In genomic region chr5:61731267-61731945, GRCh38 we compare ENCODE assay signal across 20 cellular contexts.
A peak's percentile ranks its signal among the peaks of the same experiment; 100 is the strongest.
DNase-seq lines count a peak whose midpoint lies in the region; ATAC-seq, FAIRE-seq and TF ChIP-seq lines count a peak whose summit lies in the region.
"Had no signal": no experiment of that assay in that cellular context is flagged by ENCODE, and none has a peak within 500 bp of the region (broad histone marks: within the 10 kb centered on the region; RNA-seq: fewer than 3 reads in every experiment).

No MANE protein-coding gene starts in this region.

- no peak overlapping the region for H3K14ac ChIP-seq in H9 (ENCODE audit: insufficient read depth, low read length)

- H2BK20ac ChIP-seq in H9 (ENCODE audit: low read depth, low read length, poor library complexity, severe bottlenecking), result no peak overlapping the region

- no peak overlapping the region for H3K4ac ChIP-seq in H9 (ENCODE audit: low read depth, low read length)

- DNase-seq in H9 (no peak), caudate nucleus (lab: John Stamatoyannopoulos, UW) (no peak), mesothelial cell of epicardium (ENCODE audit: low spot score in 2 of 2, unreplicated experiment in 2 of 2) (no peak), pancreas (peak in 1 of 6 donors; percentile 28), NCI-H1436 treated with DMSO at 0.1 percent for 48 hours (lab: John Stamatoyannopoulos, UW) (no peak), COLO668 (lab: John Stamatoyannopoulos, UW; ENCODE audit: unreplicated experiment) (no peak)
- DNase-seq: CD8-positive, alpha-beta T cell; DMS79 treated with DMSO at 0.1 percent for 48 hours; NCI-H1105 treated with DMSO at 0.1 percent for 48 hours; NCI-H187; NCI-H446; NCI-H748 treated with DMSO at 0.1 percent for 48 hours had no signal

- H3K56ac ChIP-seq in H9 (ENCODE audit: insufficient read length, low read depth, low read length), result no peak overlapping the region

- H3K79me1 ChIP-seq in H9 (ENCODE audit: insufficient read depth, low read depth, low read length, poor library complexity, severe bottlenecking), result no peaks in the 10 kb centered on the region

- H2BK120ac ChIP-seq in H9 (ENCODE audit: low read depth, low read length, poor library complexity, severe bottlenecking), result no peak overlapping the region

- peak overlapping the region in 1 of 2 experiments; percentile 65; a peak in 2 of 5 replicates for H3K4me3 Mint-ChIP-seq in H9
- H3K4me3 Mint-ChIP-seq in mesothelial cell of epicardium, result no peak overlapping the region
- H3K4me3 Mint-ChIP-seq: CD8-positive, alpha-beta T cell had no signal

- H3K36me3 ChIP-seq in pancreas, result no peaks in the 10 kb centered on the region
- H3K36me3 ChIP-seq: BLaER1 had no signal

- no peak overlapping the region for H2AK5ac ChIP-seq in H9 (ENCODE audit: insufficient read length, low read length)

- no peaks in the 10 kb centered on the region for H3K23me2 ChIP-seq in H9 (ENCODE audit: insufficient read length, low read depth, low read length, poor library complexity, severe bottlenecking)

- FAIRE-seq in pancreas (lab: Jason Lieb, UNC), result no peak
- FAIRE-seq: GM12878, GM18507, HTR-8/SVneo had no signal

- H3K4me1 Mint-ChIP-seq in H9 (peaks cover 28 to 39% of the 10 kb centered on the region in 2 experiments), mesothelial cell of epicardium (peaks cover 39% of the 10 kb centered on the region)

- no peak overlapping the region for H2BK15ac ChIP-seq in H9 (ENCODE audit: low read depth, low read length)

- no peaks in the 10 kb centered on the region; a peak in 1 of 7 replicates for H3K36me3 Mint-ChIP-seq in H9 (ENCODE audit: insufficient read depth in 1 of 3, low read depth in 3 of 3)
- H3K36me3 Mint-ChIP-seq in mesothelial cell of epicardium, result no peaks in the 10 kb centered on the region
- H3K36me3 Mint-ChIP-seq: CD8-positive, alpha-beta T cell had no signal

- no peak overlapping the region for H2AFZ ChIP-seq in H9 (ENCODE audit: low read length)

- intact Hi-C loops in pancreas (cut with DNase I), result no loop called here

- H3K4me1 ChIP-seq in H9 (ENCODE audit: insufficient read depth, low read length) (peaks cover 7% of the 10 kb centered on the region; the same call in 1 of the 2 replicates), pancreas (peaks cover 0 to 4% (median 0%) of the 10 kb centered on the region in 3 donors)

- ATAC-seq in pancreas (peak in 2 of 4 donors; percentile 8 to 57), GM21717 (IDR thresholded peaks at IDR 0.05; ENCODE audit: unreplicated experiment) (no peak), HG03442 (IDR thresholded peaks at IDR 0.05; ENCODE audit: unreplicated experiment) (no peak)
- ATAC-seq: CD8-positive, alpha-beta T cell; GM12878 had no signal

- no peak overlapping the region for H3K9ac ChIP-seq in H9 (ENCODE audit: extremely low read depth, insufficient read length, low read length)
- H3K9ac ChIP-seq: BLaER1 had no signal

- H2BK12ac ChIP-seq in H9 (ENCODE audit: insufficient read length, low read depth, low read length), result no peak overlapping the region

- H3K23ac ChIP-seq in H9 (ENCODE audit: insufficient read length, low read depth, low read length), result no peak overlapping the region

- 100% methylated on average over 2 of the region's 6 CpGs for WGBS in H9 (ENCODE audit: extremely low coverage, insufficient read length, low lambda C conversion rate)
- 39 to 44% methylated on average over 6 of the region's 6 CpGs for WGBS in pancreas, 2 donors

- no peak overlapping the region for H4K8ac ChIP-seq in H9 (replicated peaks; ENCODE audit: insufficient read length, low read depth, low read length)

- H3K27me3 ChIP-seq in H9 (ENCODE audit: insufficient read depth, low read length) (no peaks in the 10 kb centered on the region; the same call in 1 of the 2 replicates), pancreas (no peaks in the 10 kb centered on the region)
- H3K27me3 ChIP-seq: BLaER1 had no signal

- no peaks in the 10 kb centered on the region for H4K20me1 ChIP-seq in H9 (ENCODE audit: control insufficient read depth, insufficient read depth, insufficient read length)
- H4K20me1 ChIP-seq: BLaER1 had no signal

- H3K9me3 Mint-ChIP-seq in H9, result no peaks in the 10 kb centered on the region
- H3K9me3 Mint-ChIP-seq in mesothelial cell of epicardium, result no peaks in the 10 kb centered on the region
- H3K9me3 Mint-ChIP-seq: CD8-positive, alpha-beta T cell had no signal

- H3K9me3 ChIP-seq in H9 (ENCODE audit: control insufficient read depth, low read depth, low read length) (no peaks in the 10 kb centered on the region), pancreas (no peaks in the 10 kb centered on the region)
- H3K9me3 ChIP-seq: BLaER1 had no signal

- no peak overlapping the region for H3T11ph ChIP-seq in H9 (ENCODE audit: low read length)

- H3K4me2 ChIP-seq in H9 (ENCODE audit: insufficient read depth, insufficient read length, low read length), result peak overlapping the region; percentile 22
- H3K4me2 ChIP-seq: BLaER1 had no signal

- H3K27ac Mint-ChIP-seq in H9 (peak overlapping the region in 2 of 3 experiments; percentile 33 to 74; a peak in 2 of 7 replicates), mesothelial cell of epicardium (peak overlapping the region; percentile 64)
- H3K27ac Mint-ChIP-seq: CD8-positive, alpha-beta T cell had no signal

- no peaks in the 10 kb centered on the region for H3K79me2 ChIP-seq in H9 (ENCODE audit: insufficient read depth, low read length)

- H4K5ac ChIP-seq in H9 (ENCODE audit: insufficient read length, low read depth, low read length), result no peak overlapping the region

- no peak overlapping the region for H2BK5ac ChIP-seq in H9 (ENCODE audit: insufficient read length, low read length)

- H3K27me3 Mint-ChIP-seq in H9 (ENCODE audit: low read depth) (no peaks in the 10 kb centered on the region), mesothelial cell of epicardium (ENCODE audit: low read depth) (peaks cover 20% of the 10 kb centered on the region)

- H3K4me3 ChIP-seq in pancreas, result no peak overlapping the region
- H3K4me3 ChIP-seq: BLaER1, GM12878 had no signal

- H3K18ac ChIP-seq in H9 (ENCODE audit: insufficient read length, low read depth, low read length), result no peak overlapping the region

- H3K27ac ChIP-seq in H9 (ENCODE audit: insufficient read length, low read depth, low read length), result no peak overlapping the region
- H3K27ac ChIP-seq in caudate nucleus (ENCODE audit: low read depth, low read length), result peak overlapping the region; percentile 88
- H3K27ac ChIP-seq in pancreas, result peak overlapping the region in 3 of 4 donors; percentile 38 to 57 (median 39)
- H3K27ac ChIP-seq: BLaER1, HL-60, RWPE1 had no signal

- no peak overlapping the region for H4K91ac ChIP-seq in H9 (ENCODE audit: insufficient read length, low read depth, low read length)

- TF ChIP-seq CTCF in H9 (conservative IDR thresholded peaks at IDR 0.05), result no peak
- TF ChIP-seq CTCF in mesothelial cell of epicardium (IDR thresholded peaks at IDR 0.05; ENCODE audit: unreplicated experiment), result no peak
- no peak for TF ChIP-seq CTCF in pancreas (IDR thresholded peaks at IDR 0.05)
